Comparison of ENCODE assay signal across 1 cellular context in genomic region chr12:110403146-110403974, GRCh38.
A peak's percentile ranks its signal among the peaks of the same experiment; 100 is the strongest.
TF ChIP-seq lines count a peak whose summit lies in the region.

Gene ANAPC7, minus strand, starts transcription at chr12:110403708. Its CDS starts 81 bp downstream, at chr12:110403627.

TF ChIP-seq in HepG2, 621 proteins besides CTCF, POLR2A, EP300 and RAD21 (continued from another document and continues in another):
- TF ChIP-seq ZBTB10 (CRISPR knock-in tag; IDR thresholded peaks at IDR 0.05; ENCODE audit: borderline replicate concordance) = no peak; the same call in 1 of the 2 replicates
- peak; percentile 84 for TF ChIP-seq TFDP2 (CRISPR knock-in tag; IDR thresholded peaks at IDR 0.05)
- TF ChIP-seq ZNF230 (CRISPR knock-in tag; IDR thresholded peaks at IDR 0.05) = no peak
- no peak for TF ChIP-seq NFYC (CRISPR knock-in tag; IDR thresholded peaks at IDR 0.05)
- no peak; the same call in 1 of the 2 replicates for TF ChIP-seq SIN3B (IDR thresholded peaks at IDR 0.05; ENCODE audit: low read length)
- 0 out of 2 replicates have a peak, but pooled peaks have one; percentile 16 for TF ChIP-seq ZSCAN25 (CRISPR knock-in tag; IDR thresholded peaks at IDR 0.05)
- TF ChIP-seq XRCC5 (optimal IDR thresholded peaks at IDR 0.05; ENCODE audit: low read length) = no peak
- no peak for TF ChIP-seq TRIM24 (CRISPR knock-in tag; IDR thresholded peaks at IDR 0.05)
- TF ChIP-seq PCBP2 (optimal IDR thresholded peaks at IDR 0.05; ENCODE audit: low read depth, low read length, poor library complexity, severe bottlenecking) = no peak
- TF ChIP-seq ZNF251 (CRISPR knock-in tag; IDR thresholded peaks at IDR 0.05) = no peak; the same call in 1 of the 2 replicates
- no peak for TF ChIP-seq SOX13 (IDR thresholded peaks at IDR 0.05)
- no peak for TF ChIP-seq SOX13 (CRISPR knock-in tag; conservative IDR thresholded peaks at IDR 0.05 in 1 of 2, IDR thresholded peaks at IDR 0.05 in 1 of 2)
- TF ChIP-seq NFIB (CRISPR knock-in tag; IDR thresholded peaks at IDR 0.05; ENCODE audit: borderline replicate concordance) = no peak
- TF ChIP-seq GZF1 (CRISPR knock-in tag; IDR thresholded peaks at IDR 0.05) = no peak
- no peak for TF ChIP-seq ZBTB46 (CRISPR knock-in tag; IDR thresholded peaks at IDR 0.05; ENCODE audit: borderline replicate concordance)
- TF ChIP-seq TEAD2 (CRISPR knock-in tag; IDR thresholded peaks at IDR 0.05) = no peak
- no peak for TF ChIP-seq PHF5A (CRISPR knock-in tag; IDR thresholded peaks at IDR 0.05; ENCODE audit: low read depth, unreplicated experiment)
- TF ChIP-seq ZNF639 (CRISPR knock-in tag; conservative IDR thresholded peaks at IDR 0.05) = no peak
- TF ChIP-seq ZBTB7B (CRISPR knock-in tag; IDR thresholded peaks at IDR 0.05) = peak; percentile 80; the same call in 1 of the 2 replicates
- no peak; the same call in 1 of the 2 replicates for TF ChIP-seq HDAC1 (CRISPR knock-in tag; IDR thresholded peaks at IDR 0.05)
- peak; percentile 92 for TF ChIP-seq ARHGAP35 (CRISPR knock-in tag; IDR thresholded peaks at IDR 0.05; ENCODE audit: borderline replicate concordance)
- no peak for TF ChIP-seq ZBTB34 (CRISPR knock-in tag; IDR thresholded peaks at IDR 0.05)
- TF ChIP-seq ZNF460 (CRISPR knock-in tag; IDR thresholded peaks at IDR 0.05; ENCODE audit: borderline replicate concordance) = no peak
- peak; percentile 35; the same call in 1 of the 2 replicates for TF ChIP-seq ZBTB1 (CRISPR knock-in tag; IDR thresholded peaks at IDR 0.05; ENCODE audit: borderline replicate concordance)
- peak; percentile 45; the same call in 1 of the 2 replicates for TF ChIP-seq ZIK1 (CRISPR knock-in tag; IDR thresholded peaks at IDR 0.05; ENCODE audit: borderline replicate concordance, low read depth)
- TF ChIP-seq CSRNP2 (CRISPR knock-in tag; conservative IDR thresholded peaks at IDR 0.05; ENCODE audit: low read depth) = no peak
- peak; percentile 73; the same call in 1 of the 2 replicates for TF ChIP-seq CBX5 (CRISPR knock-in tag; IDR thresholded peaks at IDR 0.05; ENCODE audit: borderline replicate concordance)
- TF ChIP-seq ZBTB20 (CRISPR knock-in tag; IDR thresholded peaks at IDR 0.05; ENCODE audit: borderline replicate concordance, low read depth) = no peak
- TF ChIP-seq ZNF572 (CRISPR knock-in tag; IDR thresholded peaks at IDR 0.05) = no peak
- no peak for TF ChIP-seq FOXK2 (IDR thresholded peaks at IDR 0.05)
- TF ChIP-seq MZF1 (CRISPR knock-in tag; IDR thresholded peaks at IDR 0.05; ENCODE audit: borderline replicate concordance) = no peak
- TF ChIP-seq ZNF609 (CRISPR knock-in tag; IDR thresholded peaks at IDR 0.05; ENCODE audit: borderline replicate concordance) = peak; percentile 12; the same call in 1 of the 2 replicates
- TF ChIP-seq ZNF17 (CRISPR knock-in tag; IDR thresholded peaks at IDR 0.05) = peak; percentile 74; the same call in 1 of the 2 replicates
- TF ChIP-seq ZNF737 (CRISPR knock-in tag; IDR thresholded peaks at IDR 0.05; ENCODE audit: borderline replicate concordance) = 0 out of 2 replicates have a peak, but pooled peaks have one; percentile 64
- TF ChIP-seq ZNF282 (IDR thresholded peaks at IDR 0.05; ENCODE audit: partially characterized antibody) = no peak
- no peak; the same call in 1 of the 2 replicates for TF ChIP-seq TEF (CRISPR knock-in tag; IDR thresholded peaks at IDR 0.05)
- no peak; the same call in 1 of the 2 replicates for TF ChIP-seq RFXAP (CRISPR knock-in tag; IDR thresholded peaks at IDR 0.05; ENCODE audit: borderline replicate concordance)
- no peak for TF ChIP-seq KDM1A (CRISPR knock-in tag; IDR thresholded peaks at IDR 0.05)
- TF ChIP-seq ZKSCAN8 (CRISPR knock-in tag; IDR thresholded peaks at IDR 0.05; ENCODE audit: borderline replicate concordance) = no peak
- TF ChIP-seq CSRNP1 (CRISPR knock-in tag; IDR thresholded peaks at IDR 0.05) = no peak
- TF ChIP-seq RAD51 (IDR thresholded peaks at IDR 0.05; ENCODE audit: borderline replicate concordance) = no peak
- TF ChIP-seq ADNP (CRISPR knock-in tag; IDR thresholded peaks at IDR 0.05) = no peak
- no peak for TF ChIP-seq GPBP1L1 (CRISPR knock-in tag; IDR thresholded peaks at IDR 0.05)
- TF ChIP-seq ZNF484 (CRISPR knock-in tag; IDR thresholded peaks at IDR 0.05; ENCODE audit: borderline replicate concordance, low read depth) = no peak
